Comparison of ENCODE assay signal across 5 cellular contexts in the genomic region with DNA sequence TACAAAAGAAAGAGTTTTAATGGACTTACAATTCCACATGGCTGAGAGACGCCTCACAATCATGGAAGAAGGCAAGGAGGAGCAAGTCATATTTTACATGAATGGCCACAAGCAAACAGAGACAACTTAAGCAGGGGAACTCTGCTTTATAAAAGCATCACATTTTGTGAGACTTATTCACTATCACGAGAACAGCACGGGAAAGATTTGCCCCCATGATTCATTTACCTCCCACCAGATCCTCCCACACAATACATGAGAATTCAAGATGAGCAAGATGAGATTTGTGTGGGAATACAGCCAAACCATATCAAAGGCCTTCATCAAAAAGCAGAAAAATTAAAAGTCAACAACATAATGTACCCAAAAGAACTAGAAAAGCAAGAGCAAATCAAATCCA.
"Had no signal": no experiment of that assay in that cellular context is flagged by ENCODE, and none has a peak within 500 bp of the region (broad histone marks: within the 10 kb centered on the region; RNA-seq: fewer than 3 reads in every experiment).

No MANE protein-coding gene starts in this region.

- H3K4me1 ChIP-seq: HAP-1 had no signal

- H3K36me3 ChIP-seq: HAP-1 had no signal

- H3K4me3 ChIP-seq: HAP-1 had no signal

- H3K27ac ChIP-seq: HL-60 had no signal

- DNase-seq: GOT3, H7, HFFc6 had no signal

- H3K9me3 ChIP-seq: HAP-1 had no signal
